ENCODE assay signal across 17 cellular contexts in the genomic region with DNA sequence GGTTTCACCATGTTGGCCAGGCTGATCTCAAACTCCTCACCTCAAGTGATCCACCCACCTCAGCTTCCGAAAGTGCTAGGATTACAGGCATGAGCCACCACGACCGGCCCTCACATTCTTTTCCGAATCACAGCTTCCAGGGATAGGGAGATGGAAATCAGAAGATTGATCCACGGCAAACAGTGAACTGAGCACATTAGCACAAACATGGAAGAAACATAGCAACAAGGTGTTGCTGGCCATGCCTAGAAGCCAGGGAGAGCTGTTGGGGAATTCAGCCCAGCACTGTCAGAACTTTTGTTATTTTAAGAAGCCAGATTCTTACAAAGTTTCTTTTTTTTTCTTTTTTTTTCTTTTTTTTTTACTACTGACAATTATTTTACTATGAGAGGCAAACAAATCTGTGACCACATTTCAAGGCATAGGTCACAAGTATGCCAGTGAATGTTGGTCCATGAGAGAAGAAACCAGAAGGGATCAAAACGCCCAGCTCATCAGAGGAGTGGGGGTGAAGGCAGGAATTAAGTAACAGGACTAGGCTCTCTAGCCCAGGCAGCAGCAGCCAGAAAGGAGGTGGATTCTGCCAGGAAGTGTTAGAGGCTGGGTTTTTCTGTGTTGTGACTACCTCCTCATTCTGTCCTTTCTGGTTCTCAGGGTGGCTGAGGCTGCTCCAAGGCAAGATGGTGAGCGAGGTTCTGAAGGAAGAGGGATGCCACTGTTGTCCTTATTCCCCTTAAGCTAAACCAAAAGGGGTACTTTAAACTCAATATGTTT.
"Had no signal": no experiment of that assay in that cellular context is flagged by ENCODE, and none has a peak within 500 bp of the region (broad histone marks: within the 10 kb centered on the region; RNA-seq: fewer than 3 reads in every experiment).

No MANE protein-coding gene starts in this region.

- H3K4me1 ChIP-seq: psoas muscle had no signal

- H3K36me3 ChIP-seq: brain microvascular endothelial cell, right lobe of liver, transverse colon had no signal

- H3K27ac ChIP-seq: brain microvascular endothelial cell, hepatocyte, psoas muscle, right lobe of liver, transverse colon had no signal

- H3K79me2 ChIP-seq: hepatocyte had no signal

- DNase-seq: activated CD4-positive, alpha-beta T cell treated with anti-CD3 and anti-CD28 coated beads, Interleukin-2, amount 10 ng/mL, durations not matched to agents 7 days and 5 days; activated CD8-positive, alpha-beta memory T cell treated with anti-CD3 and anti-CD28 coated beads for 24 hours; brain microvascular endothelial cell; dermis blood vessel endothelial cell; endodermal cell; erythroblast; mucosa of descending colon; naive thymus-derived CD8-positive, alpha-beta T cell; occipital lobe; psoas muscle; right lobe of liver; spleen; stimulated activated CD4-positive, alpha-beta T cell treated with anti-CD3 and anti-CD28 coated beads, Interleukin-1b, Interleukin-23, amount 100 ng/mL, for 48 hours; stimulated activated naive B cell treated with anti-CD40 and anti-IgM and Interleukin-4, amounts not matched to agents 10 μg/mL and 1 μg/mL and 100 μg/mL, for 72 hours; T-helper 1 cell; transverse colon had no signal

- H3K9me3 ChIP-seq: mucosa of descending colon, psoas muscle, right lobe of liver, spleen, transverse colon had no signal

- H3K27me3 ChIP-seq: brain microvascular endothelial cell, hepatocyte, right lobe of liver, spleen, transverse colon had no signal

- H3K4me3 ChIP-seq: hepatocyte, mucosa of descending colon, psoas muscle, right lobe of liver, spleen, transverse colon had no signal

- ATAC-seq: mucosa of descending colon; naive thymus-derived CD8-positive, alpha-beta T cell; psoas muscle; stimulated activated naive B cell treated with anti-CD40 and anti-IgM and Interleukin-4, amounts not matched to agents 10 μg/mL and 1 μg/mL and 100 μg/mL, for 72 hours had no signal

- H2AFZ ChIP-seq: hepatocyte had no signal

- H3K4me2 ChIP-seq: hepatocyte had no signal
